ENCODE assay signal across 20 cellular contexts in the genomic region with DNA sequence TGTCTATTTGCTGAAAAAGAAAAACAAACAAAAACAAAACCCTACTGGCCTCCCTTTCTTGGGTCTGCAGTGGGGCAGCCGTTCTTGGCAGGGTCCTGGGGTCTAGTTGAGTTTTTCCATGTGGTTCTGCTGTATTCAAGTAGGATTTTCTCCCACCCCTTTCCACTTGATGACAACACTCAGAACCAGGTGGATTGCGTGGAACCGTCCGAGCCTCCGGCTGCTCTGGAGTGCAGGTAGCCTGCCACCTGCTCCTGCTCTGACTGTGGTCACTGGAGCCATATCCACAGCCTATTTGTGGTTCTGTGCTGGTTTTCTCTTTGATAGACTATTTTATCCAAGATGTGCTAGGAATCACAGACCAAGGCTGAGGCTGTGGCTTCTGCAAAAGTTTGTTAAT.
A peak's percentile ranks its signal among the peaks of the same experiment; 100 is the strongest.
DNase-seq lines count a peak whose midpoint lies in the region; ATAC-seq, FAIRE-seq and TF ChIP-seq lines count a peak whose summit lies in the region.
"Had no signal": no experiment of that assay in that cellular context is flagged by ENCODE, and none has a peak within 500 bp of the region (broad histone marks: within the 10 kb centered on the region; RNA-seq: fewer than 3 reads in every experiment).

No MANE protein-coding gene starts in this region.

- no peaks in the 10 kb centered on the region for H3K9me2 ChIP-seq in GM23248 (ENCODE audit: insufficient read depth)

- peak; percentile 30 for DNase-seq in NCI-H510A treated with DMSO at 0.1 percent for 48 hours (lab: John Stamatoyannopoulos, UW)
- DNase-seq in NCI-H510A (lab: John Stamatoyannopoulos, UW), result no peak
- no peak for DNase-seq in astrocyte (ENCODE audit: low read depth)
- peak; percentile 25 for DNase-seq in lower lobe of right lung
- DNase-seq in upper lobe of right lung, result peak; percentile 36
- DNase-seq in GM23248, result no peak
- no peak for DNase-seq in NCI-H1694 treated with DMSO at 0.1 percent for 48 hours (lab: John Stamatoyannopoulos, UW)
- DNase-seq: 8988T; C1 segment of cervical spinal cord; CD8-positive, alpha-beta memory T cell; DMS53; H7; NCI-H1105; NCI-H146; NCI-H2029 treated with DMSO at 0.1 percent for 48 hours; NCI-H2171; NCI-H345; NCI-H526 had no signal

- H3K4me3 Mint-ChIP-seq in astrocyte (ENCODE audit: unreplicated experiment), result no peak overlapping the region
- H3K4me3 Mint-ChIP-seq: CD8-positive, alpha-beta memory T cell had no signal

- H3K36me3 ChIP-seq in astrocyte (ENCODE audit: insufficient read depth, low read length), result no peaks in the 10 kb centered on the region
- no peaks in the 10 kb centered on the region for H3K36me3 ChIP-seq in lower lobe of right lung
- H3K36me3 ChIP-seq in upper lobe of right lung, result no peaks in the 10 kb centered on the region
- H3K36me3 ChIP-seq in GM23248 (ENCODE audit: low read depth), result no peaks in the 10 kb centered on the region
- H3K36me3 ChIP-seq: SJSA1 had no signal

- no peak overlapping the region for H3K4me3 ChIP-seq in astrocyte (ENCODE audit: insufficient read depth, low read depth, low read length)
- no peak overlapping the region for H3K4me3 ChIP-seq in lower lobe of right lung
- no peak overlapping the region for H3K4me3 ChIP-seq in upper lobe of right lung
- no peak overlapping the region for H3K4me3 ChIP-seq in GM23248
- H3K4me3 ChIP-seq: SJSA1 had no signal

- peaks cover 24% of the 10 kb centered on the region for H3K27me3 Mint-ChIP-seq in astrocyte (ENCODE audit: low read depth, unreplicated experiment)

- in situ Hi-C loops in GM23248 (cut with MboI), result no loop called here

- no peak overlapping the region for H2AFZ ChIP-seq in astrocyte (ENCODE audit: low read depth, low read length)
- no peak overlapping the region for H2AFZ ChIP-seq in GM23248

- H3K27me3 ChIP-seq in astrocyte (ENCODE audit: insufficient read depth, low read length) (peaks cover 12% of the 10 kb centered on the region), lower lobe of right lung (ENCODE audit: low read depth) (no peaks in the 10 kb centered on the region), upper lobe of right lung (no peaks in the 10 kb centered on the region), GM23248 (replicated peaks; ENCODE audit: insufficient read depth) (peaks cover 18% of the 10 kb centered on the region)

- H3K9me3 ChIP-seq in astrocyte (ENCODE audit: insufficient read depth, low read depth, low read length) (peaks cover 4% of the 10 kb centered on the region), lower lobe of right lung (no peaks in the 10 kb centered on the region), upper lobe of right lung (no peaks in the 10 kb centered on the region), GM23248 (ENCODE audit: low read depth) (no peaks in the 10 kb centered on the region)
- H3K9me3 ChIP-seq: SJSA1 had no signal

- H3K27ac ChIP-seq in astrocyte (ENCODE audit: low read depth, low read length) (no peak overlapping the region), lower lobe of right lung (no peak overlapping the region), upper lobe of right lung (no peak overlapping the region), GM23248 (no peak overlapping the region)
- H3K27ac ChIP-seq: SJSA1 had no signal

- no peak overlapping the region for H3K9ac ChIP-seq in astrocyte (ENCODE audit: low read length)
- H3K9ac ChIP-seq in GM23248, result no peak overlapping the region

- no peaks in the 10 kb centered on the region for H3K36me3 Mint-ChIP-seq in astrocyte (ENCODE audit: low read depth, unreplicated experiment)
- H3K36me3 Mint-ChIP-seq: CD8-positive, alpha-beta memory T cell had no signal

- no peak for FAIRE-seq in astrocyte (lab: Jason Lieb, UNC)

- H4K20me1 ChIP-seq in astrocyte (ENCODE audit: insufficient read depth, low read length) (no peaks in the 10 kb centered on the region), GM23248 (ENCODE audit: insufficient read depth) (no peaks in the 10 kb centered on the region)

- peak overlapping the region; percentile 53 for H3K27ac Mint-ChIP-seq in astrocyte (ENCODE audit: unreplicated experiment)
- H3K27ac Mint-ChIP-seq: CD8-positive, alpha-beta memory T cell had no signal

- ATAC-seq in lower lobe of right lung, result no peak
- no peak for ATAC-seq in upper lobe of right lung
- ATAC-seq: Right ventricle myocardium inferior had no signal

- H3F3A ChIP-seq in GM23248 (ENCODE audit: insufficient read depth), result no peaks in the 10 kb centered on the region

- intact Hi-C loops in lower lobe of right lung (cut with DNase I), result no loop called here
- intact Hi-C loops in upper lobe of right lung (cut with DNase I), result no loop called here

- H3K4me2 ChIP-seq in astrocyte (ENCODE audit: low read length), result no peak overlapping the region
- H3K4me2 ChIP-seq in GM23248 (ENCODE audit: unreplicated experiment), result no peak overlapping the region

- H3K79me2 ChIP-seq in astrocyte (ENCODE audit: insufficient read depth, low read length), result no peaks in the 10 kb centered on the region
- no peaks in the 10 kb centered on the region for H3K79me2 ChIP-seq in GM23248 (ENCODE audit: insufficient read depth)

- H3K9me3 Mint-ChIP-seq in astrocyte (ENCODE audit: unreplicated experiment), result no peaks in the 10 kb centered on the region

- H3K4me1 Mint-ChIP-seq in astrocyte (ENCODE audit: low read depth, unreplicated experiment), result peaks cover 6% of the 10 kb centered on the region

- 72 to 76% methylated on average over 5 of the region's 5 CpGs for WGBS in GM23248 (ENCODE audit: low coverage in 1 of 2, low lambda C conversion rate in 2 of 2, missing lambda C conversion rate in 2 of 2), 2 experiments

- no peak for TF ChIP-seq CTCF in astrocyte (IDR thresholded peaks at IDR 0.05; ENCODE audit: insufficient read depth, low read depth, low read length)
- no peak for TF ChIP-seq CTCF in lower lobe of right lung (IDR thresholded peaks at IDR 0.05)
- TF ChIP-seq CTCF in upper lobe of right lung (IDR thresholded peaks at IDR 0.05), result no peak

- H3K4me1 ChIP-seq in astrocyte (ENCODE audit: insufficient read depth, low read length), result no peaks in the 10 kb centered on the region
- no peaks in the 10 kb centered on the region for H3K4me1 ChIP-seq in lower lobe of right lung
- no peaks in the 10 kb centered on the region for H3K4me1 ChIP-seq in upper lobe of right lung
- H3K4me1 ChIP-seq in GM23248 (ENCODE audit: insufficient read depth), result no peaks in the 10 kb centered on the region
- H3K4me1 ChIP-seq: SJSA1 had no signal

Comparison
In these comparisons a context has a peak if more than half of its experiments do, and no peak if none do; other contexts are left out.
1. DNase-seq: peak in NCI-H510A treated with DMSO at 0.1 percent for 48 hours (single experiment), lower lobe of right lung (single experiment) and upper lobe of right lung (single experiment); none in NCI-H510A (single experiment), astrocyte (single experiment), GM23248 (single experiment) and NCI-H1694 treated with DMSO at 0.1 percent for 48 hours (single experiment).